ENCODE assay signal across 15 cellular contexts in the genomic region with DNA sequence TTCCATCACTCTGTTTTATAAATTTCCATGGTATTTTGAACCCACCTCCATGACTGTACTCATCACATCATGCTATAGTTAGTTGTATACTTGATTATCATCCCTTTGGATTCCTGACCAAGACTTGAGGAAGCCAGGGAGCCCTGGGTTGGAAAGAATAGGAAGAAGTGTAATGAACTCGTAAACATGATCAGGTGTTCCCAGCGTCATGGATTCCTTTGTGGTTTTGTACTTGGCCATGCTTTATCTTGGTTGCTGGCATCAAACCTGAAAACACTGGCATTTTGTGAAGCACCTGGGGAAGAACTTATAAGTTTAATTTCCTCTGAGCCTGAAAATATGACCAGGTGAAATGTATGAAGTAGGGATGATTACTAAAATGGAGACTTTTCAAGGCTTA.
DNase-seq lines count a peak whose midpoint lies in the region; ATAC-seq, FAIRE-seq and TF ChIP-seq lines count a peak whose summit lies in the region.
"Had no signal": no experiment of that assay in that cellular context is flagged by ENCODE, and none has a peak within 500 bp of the region (broad histone marks: within the 10 kb centered on the region; RNA-seq: fewer than 3 reads in every experiment).

No MANE protein-coding gene starts in this region.

- H3K36me3 Mint-ChIP-seq in CD4-positive, alpha-beta T cell (ENCODE audit: low read depth): peaks cover 12% of the 10 kb centered on the region

- H3K27ac Mint-ChIP-seq in CD4-positive, alpha-beta T cell: peak overlapping the region; percentile 28
- H3K27ac Mint-ChIP-seq: B cell had no signal

- H3K27me3 Mint-ChIP-seq in CD4-positive, alpha-beta T cell: no peaks in the 10 kb centered on the region
- H3K27me3 Mint-ChIP-seq: B cell had no signal

- TF ChIP-seq CTCF in CD4-positive, alpha-beta T cell (IDR thresholded peaks at IDR 0.05): no peak
- no peak for TF ChIP-seq CTCF in K562 (IDR thresholded peaks at IDR 0.05 in 2 of 3, conservative IDR thresholded peaks at IDR 0.05 in 1 of 3; ENCODE audit: insufficient read depth in 2 of 3, low read depth in 1 of 3, low read length in 3 of 3)
- no peak for TF ChIP-seq CTCF in prostate gland (IDR thresholded peaks at IDR 0.05)

- no peak for DNase-seq in CD4-positive, alpha-beta T cell
- DNase-seq in LoVo (ENCODE audit: low spot score) (peak; percentile 31), K562 (ENCODE audit: extremely low read depth in 1 of 4, low spot score in 3 of 4) (no peak), prostate gland (ENCODE audit: low spot score) (peak; percentile 33), cerebellum (ENCODE audit: low spot score) (no peak)
- DNase-seq in NK-92 treated with Interleukin-12 subunit alpha and Interleukin-12 subunit beta, amount 100 ng/mL, for 24 hours (lab: John Stamatoyannopoulos, UW): no peak
- DNase-seq: DMS79 treated with DMSO at 0.1 percent for 48 hours, GOT3, NCI-H1436, NCI-H2029, NCI-H2171 treated with DMSO at 0.1 percent for 48 hours, NCI-H82 had no signal

- POLR2A ChIA-PET in CD4-positive, alpha-beta T cell (lab: Charles Lee): interaction anchor here (0.8 kb wide), 1 partner anchor 23 kb away, joined by 3 read pairs; no protein-coding TSS in a partner anchor
- POLR2A ChIA-PET in K562 (lab: Yijun Ruan, JAX): interaction anchor here (0.6 kb wide), 1 partner anchor 1597 kb away, joined by 3 read pairs; no protein-coding TSS in a partner anchor

- no peak for TF ChIP-seq RAD21 in K562 (CRISPR knock-in tag; conservative IDR thresholded peaks at IDR 0.05 in 1 of 2, IDR thresholded peaks at IDR 0.05 in 1 of 2)

- peaks cover 1% of the 10 kb centered on the region; the same call in 2 of the 3 replicates for H3K36me3 ChIP-seq in K562 (ENCODE audit: control insufficient read depth, insufficient read depth, low read length)
- H3K36me3 ChIP-seq in prostate gland: no peaks in the 10 kb centered on the region
- H3K36me3 ChIP-seq: SJSA1 had no signal

- H4K20me1 ChIP-seq in K562 (replicated peaks; ENCODE audit: control insufficient read depth, insufficient read depth, low read length): peaks cover 9% of the 10 kb centered on the region; the same call in 1 of the 2 replicates

- FAIRE-seq in K562 (lab: Jason Lieb, UNC): peak; percentile 15

- H2AFZ ChIP-seq in K562 (ENCODE audit: low read depth, low read length): no peak overlapping the region

- no peaks in the 10 kb centered on the region for H3K9me3 ChIP-seq in CD4-positive, alpha-beta T cell (ENCODE audit: control insufficient read depth, low read length)
- H3K9me3 ChIP-seq in K562 (replicated peaks; ENCODE audit: control insufficient read depth, insufficient read depth, low read depth, low read length) (no peaks in the 10 kb centered on the region), prostate gland (no peaks in the 10 kb centered on the region)
- H3K9me3 ChIP-seq: SJSA1 had no signal

- CTCF ChIA-PET in CD4-positive, alpha-beta T cell (lab: Charles Lee): no interaction called here
- CTCF ChIA-PET in K562 (lab: Yijun Ruan, JAX; ENCODE audit: low intra/inter-chr PET ratio): no interaction called here

- in situ Hi-C loops in K562 (cut with MboI): no loop called here

- peaks cover 2% of the 10 kb centered on the region for H3K9me3 Mint-ChIP-seq in CD4-positive, alpha-beta T cell

- H3K4me2 ChIP-seq in K562 (ENCODE audit: insufficient read depth, low read length): no peak overlapping the region

- H3K9ac ChIP-seq in K562 (ENCODE audit: insufficient read depth in 1 of 2, low read depth in 2 of 2, low read length in 2 of 2): no peak overlapping the region

- H3K4me1 ChIP-seq in K562 (replicated peaks in 1 of 2; ENCODE audit: control insufficient read depth in 2 of 2, insufficient read depth in 2 of 2, low read length in 2 of 2) (no peaks in the 10 kb centered on the region; a peak in 2 of 5 replicates), prostate gland (replicated peaks) (no peaks in the 10 kb centered on the region)

- H3K79me2 ChIP-seq in K562 (ENCODE audit: control insufficient read depth, insufficient read depth, low read length): peaks cover 56% of the 10 kb centered on the region

- no peaks in the 10 kb centered on the region for H3K9me1 ChIP-seq in K562 (ENCODE audit: control insufficient read depth, insufficient read depth, low read length)

- H3K4me3 Mint-ChIP-seq in CD4-positive, alpha-beta T cell: no peak overlapping the region
- H3K4me3 Mint-ChIP-seq: B cell had no signal

- no peak overlapping the region for H3K27ac ChIP-seq in CD4-positive, alpha-beta T cell (ENCODE audit: low read depth, low read length)
- H3K27ac ChIP-seq in K562 (ENCODE audit: extremely low read depth, low read depth, low read length): no peak overlapping the region
- no peak overlapping the region for H3K27ac ChIP-seq in prostate gland
- H3K27ac ChIP-seq: SJSA1 had no signal

- no peak for TF ChIP-seq EP300 in K562 (IDR thresholded peaks at IDR 0.05; ENCODE audit: low read length)

- no TSS peak for BruUV-seq in K562 (replicated peaks; lab: Mats Ljungman, UMichigan)

- H3K4me1 Mint-ChIP-seq in CD4-positive, alpha-beta T cell (ENCODE audit: low read depth): peaks cover 76% of the 10 kb centered on the region

- intact Hi-C loops in CD4-positive, alpha-beta T cell (cut with DNase I, micrococcal nuclease): no loop called here
- intact Hi-C loops in K562 (cut with micrococcal nuclease): no loop called here
- intact Hi-C loops in prostate gland (cut with DNase I): no loop called here

- WGBS in K562 (ENCODE audit: insufficient coverage, low coverage, missing lambda C conversion rate): 73% methylated on average over 2 of the region's 2 CpGs
- WGBS in prostate gland: 39% methylated on average over 2 of the region's 2 CpGs

- no peak for ATAC-seq in CD4-positive, alpha-beta T cell (ENCODE audit: poor library complexity)
- ATAC-seq in K562: no peak
- ATAC-seq in HG02571 (IDR thresholded peaks at IDR 0.05; ENCODE audit: unreplicated experiment): no peak

- H3K4me3 ChIP-seq in K562 (no peak overlapping the region), prostate gland (no peak overlapping the region)
- H3K4me3 ChIP-seq: SJSA1 had no signal

- H3K27me3 ChIP-seq in CD4-positive, alpha-beta T cell (ENCODE audit: control insufficient read depth, insufficient read depth, low read length): no peaks in the 10 kb centered on the region
- no peaks in the 10 kb centered on the region for H3K27me3 ChIP-seq in K562 (ENCODE audit: control insufficient read depth in 2 of 2, insufficient read depth in 2 of 2, low read length in 2 of 2)
- H3K27me3 ChIP-seq in prostate gland (replicated peaks; ENCODE audit: insufficient read depth): no peaks in the 10 kb centered on the region
- H3K27me3 ChIP-seq: SJSA1 had no signal

- TF ChIP-seq POLR2A in K562 (conservative IDR thresholded peaks at IDR 0.05) (no peak), prostate gland (IDR thresholded peaks at IDR 0.05) (no peak)

TF ChIP-seq in K562, 482 proteins besides CTCF, POLR2A, EP300 and RAD21:
- TF ChIP-seq ETV6 (IDR thresholded peaks at IDR 0.05; ENCODE audit: borderline replicate concordance in 1 of 2, low read depth in 2 of 2, low read length in 1 of 2): no peak
- no peak for TF ChIP-seq ETV6 (CRISPR knock-in tag; IDR thresholded peaks at IDR 0.05; ENCODE audit: borderline replicate concordance)
- TF ChIP-seq, protein P1, sequence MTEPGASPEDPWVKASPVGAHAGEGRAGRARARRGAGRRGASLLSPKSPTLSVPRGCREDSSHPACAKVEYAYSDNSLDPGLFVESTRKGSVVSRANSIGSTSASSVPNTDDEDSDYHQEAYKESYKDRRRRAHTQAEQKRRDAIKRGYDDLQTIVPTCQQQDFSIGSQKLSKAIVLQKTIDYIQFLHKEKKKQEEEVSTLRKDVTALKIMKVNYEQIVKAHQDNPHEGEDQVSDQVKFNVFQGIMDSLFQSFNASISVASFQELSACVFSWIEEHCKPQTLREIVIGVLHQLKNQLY (CRISPR knock-in tag; conservative IDR thresholded peaks at IDR 0.05): no peak
- no peak for TF ChIP-seq PATZ1 (CRISPR knock-in tag; IDR thresholded peaks at IDR 0.05; ENCODE audit: borderline replicate concordance)
- no peak for TF ChIP-seq ZBTB17 (CRISPR knock-in tag; IDR thresholded peaks at IDR 0.05)
- TF ChIP-seq ZNF507 (tag; conservative IDR thresholded peaks at IDR 0.05): no peak
- TF ChIP-seq RUNX1 (IDR thresholded peaks at IDR 0.05; ENCODE audit: low read depth): no peak
- TF ChIP-seq SPI1 (IDR thresholded peaks at IDR 0.05; ENCODE audit: borderline replicate concordance, low read depth, low read length): no peak

Comparison
In these comparisons a context has a peak if more than half of its experiments do, and no peak if none do; other contexts are left out.
1. DNase-seq: peak in LoVo (single experiment) and prostate gland (single experiment); none in CD4-positive, alpha-beta T cell (0 of 10), K562 (0 of 4), NK-92 treated with Interleukin-12 subunit alpha and Interleukin-12 subunit beta, amount 100 ng/mL, for 24 hours (single experiment) and cerebellum (single experiment).